In genomic region chr10:128105383-128105782, GRCh38 we compare ENCODE assay signal across 2 cellular contexts.
TF ChIP-seq lines count a peak whose summit lies in the region.

No MANE protein-coding gene starts in this region.

TF ChIP-seq in HepG2, 621 proteins besides CTCF, POLR2A, EP300 and RAD21:
- TF ChIP-seq RBM22 (optimal IDR thresholded peaks at IDR 0.05; ENCODE audit: low read length): peak; percentile 71
- TF ChIP-seq HIVEP1 (CRISPR knock-in tag; IDR thresholded peaks at IDR 0.05): no peak

TF ChIP-seq in IMR-90, 13 proteins besides CTCF, POLR2A, EP300 and RAD21:
- no peak for TF ChIP-seq MAFK (IDR thresholded peaks at IDR 0.05; ENCODE audit: low read depth, low read length)
- TF ChIP-seq ELK1 (IDR thresholded peaks at IDR 0.05; ENCODE audit: borderline replicate concordance, low read depth, low read length): no peak
- TF ChIP-seq USF2 (IDR thresholded peaks at IDR 0.05; ENCODE audit: low read depth, low read length): no peak
- TF ChIP-seq NFE2L2 (IDR thresholded peaks at IDR 0.05; ENCODE audit: low read depth, low read length): no peak
- no peak for TF ChIP-seq MAZ (IDR thresholded peaks at IDR 0.05; ENCODE audit: borderline replicate concordance, low read depth, low read length)
- no peak for TF ChIP-seq BHLHE40 (IDR thresholded peaks at IDR 0.05; ENCODE audit: low read depth, low read length)
- no peak for TF ChIP-seq MXI1 (IDR thresholded peaks at IDR 0.05; ENCODE audit: borderline replicate concordance, low read depth, low read length)
- no peak for TF ChIP-seq CHD1 (IDR thresholded peaks at IDR 0.05; ENCODE audit: low read depth, low read length)
- no peak for TF ChIP-seq FOS (IDR thresholded peaks at IDR 0.05; ENCODE audit: low read depth, low read length)
- no peak for TF ChIP-seq RCOR1 (IDR thresholded peaks at IDR 0.05; ENCODE audit: insufficient replicate concordance, low read length)
- TF ChIP-seq RFX5 (IDR thresholded peaks at IDR 0.05; ENCODE audit: low read depth, low read length): no peak
- TF ChIP-seq SMC3 (IDR thresholded peaks at IDR 0.05; ENCODE audit: low read depth, low read length): no peak
- no peak for TF ChIP-seq CEBPB (IDR thresholded peaks at IDR 0.05; ENCODE audit: low read depth, low read length)
